1 cellular context compared by ENCODE assay signal in the genomic region with DNA sequence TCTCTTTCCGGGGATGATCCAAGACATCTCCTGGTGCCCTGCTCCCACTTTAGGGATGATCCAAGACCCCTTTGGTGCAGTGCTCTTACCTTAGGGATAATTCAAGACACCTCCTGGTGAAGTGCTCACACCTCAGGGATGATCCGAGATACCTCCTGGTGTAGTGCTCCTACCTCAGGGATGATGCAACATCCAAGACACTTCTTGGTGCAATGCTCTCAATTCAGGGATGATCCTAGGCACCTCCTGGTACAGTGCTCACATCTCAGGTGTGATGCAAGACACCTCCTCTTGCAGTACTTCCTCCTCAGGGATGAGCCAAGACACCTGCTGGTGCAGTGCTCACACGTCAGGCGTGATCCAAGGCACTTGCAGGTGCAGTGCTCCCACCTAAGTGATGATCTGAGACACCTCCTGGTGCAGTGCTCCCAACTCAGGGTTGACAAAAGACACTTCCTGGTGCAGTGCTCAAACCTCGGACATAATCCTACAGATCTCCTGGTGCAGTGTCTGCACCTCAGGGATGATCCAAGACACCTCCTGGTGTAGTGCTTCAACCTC.
A peak's percentile ranks its signal among the peaks of the same experiment; 100 is the strongest.
TF ChIP-seq lines count a peak whose summit lies in the region.

No MANE protein-coding gene starts in this region.

TF ChIP-seq in K562, 482 proteins besides CTCF, POLR2A, EP300 and RAD21 (continued from another document):
- TF ChIP-seq, protein P1, sequence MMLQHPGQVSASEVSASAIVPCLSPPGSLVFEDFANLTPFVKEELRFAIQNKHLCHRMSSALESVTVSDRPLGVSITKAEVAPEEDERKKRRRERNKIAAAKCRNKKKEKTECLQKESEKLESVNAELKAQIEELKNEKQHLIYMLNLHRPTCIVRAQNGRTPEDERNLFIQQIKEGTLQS (IDR thresholded peaks at IDR 0.05) = 0 out of 2 replicates have a peak, but pooled peaks have one; percentile 13
- TF ChIP-seq, protein P1 (CRISPR knock-in tag; conservative IDR thresholded peaks at IDR 0.05) = no peak
- TF ChIP-seq TEAD1 (CRISPR knock-in tag; IDR thresholded peaks at IDR 0.05) = no peak
- peak; percentile 13; the same call in 1 of the 2 replicates for TF ChIP-seq CEBPG (CRISPR knock-in tag; IDR thresholded peaks at IDR 0.05)
- TF ChIP-seq CEBPG (tag; conservative IDR thresholded peaks at IDR 0.05 in 1 of 2, IDR thresholded peaks at IDR 0.05 in 1 of 2) = no peak
- peak; percentile 60; the same call in 1 of the 2 replicates for TF ChIP-seq ZNF263 (CRISPR knock-in tag; IDR thresholded peaks at IDR 0.05; ENCODE audit: borderline replicate concordance)
- no peak for TF ChIP-seq DMBX1 (CRISPR knock-in tag; IDR thresholded peaks at IDR 0.05; ENCODE audit: borderline replicate concordance)
- TF ChIP-seq, protein P2, sequence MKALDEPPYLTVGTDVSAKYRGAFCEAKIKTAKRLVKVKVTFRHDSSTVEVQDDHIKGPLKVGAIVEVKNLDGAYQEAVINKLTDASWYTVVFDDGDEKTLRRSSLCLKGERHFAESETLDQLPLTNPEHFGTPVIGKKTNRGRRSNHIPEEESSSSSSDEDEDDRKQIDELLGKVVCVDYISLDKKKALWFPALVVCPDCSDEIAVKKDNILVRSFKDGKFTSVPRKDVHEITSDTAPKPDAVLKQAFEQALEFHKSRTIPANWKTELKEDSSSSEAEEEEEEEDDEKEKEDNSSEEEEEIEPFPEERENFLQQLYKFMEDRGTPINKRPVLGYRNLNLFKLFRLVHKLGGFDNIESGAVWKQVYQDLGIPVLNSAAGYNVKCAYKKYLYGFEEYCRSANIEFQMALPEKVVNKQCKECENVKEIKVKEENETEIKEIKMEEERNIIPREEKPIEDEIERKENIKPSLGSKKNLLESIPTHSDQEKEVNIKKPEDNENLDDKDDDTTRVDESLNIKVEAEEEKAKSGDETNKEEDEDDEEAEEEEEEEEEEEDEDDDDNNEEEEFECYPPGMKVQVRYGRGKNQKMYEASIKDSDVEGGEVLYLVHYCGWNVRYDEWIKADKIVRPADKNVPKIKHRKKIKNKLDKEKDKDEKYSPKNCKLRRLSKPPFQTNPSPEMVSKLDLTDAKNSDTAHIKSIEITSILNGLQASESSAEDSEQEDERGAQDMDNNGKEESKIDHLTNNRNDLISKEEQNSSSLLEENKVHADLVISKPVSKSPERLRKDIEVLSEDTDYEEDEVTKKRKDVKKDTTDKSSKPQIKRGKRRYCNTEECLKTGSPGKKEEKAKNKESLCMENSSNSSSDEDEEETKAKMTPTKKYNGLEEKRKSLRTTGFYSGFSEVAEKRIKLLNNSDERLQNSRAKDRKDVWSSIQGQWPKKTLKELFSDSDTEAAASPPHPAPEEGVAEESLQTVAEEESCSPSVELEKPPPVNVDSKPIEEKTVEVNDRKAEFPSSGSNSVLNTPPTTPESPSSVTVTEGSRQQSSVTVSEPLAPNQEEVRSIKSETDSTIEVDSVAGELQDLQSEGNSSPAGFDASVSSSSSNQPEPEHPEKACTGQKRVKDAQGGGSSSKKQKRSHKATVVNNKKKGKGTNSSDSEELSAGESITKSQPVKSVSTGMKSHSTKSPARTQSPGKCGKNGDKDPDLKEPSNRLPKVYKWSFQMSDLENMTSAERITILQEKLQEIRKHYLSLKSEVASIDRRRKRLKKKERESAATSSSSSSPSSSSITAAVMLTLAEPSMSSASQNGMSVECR (CRISPR knock-in tag; IDR thresholded peaks at IDR 0.05) = no peak
- no peak for TF ChIP-seq MAFF (IDR thresholded peaks at IDR 0.05; ENCODE audit: low read length)
- TF ChIP-seq, protein P3, sequence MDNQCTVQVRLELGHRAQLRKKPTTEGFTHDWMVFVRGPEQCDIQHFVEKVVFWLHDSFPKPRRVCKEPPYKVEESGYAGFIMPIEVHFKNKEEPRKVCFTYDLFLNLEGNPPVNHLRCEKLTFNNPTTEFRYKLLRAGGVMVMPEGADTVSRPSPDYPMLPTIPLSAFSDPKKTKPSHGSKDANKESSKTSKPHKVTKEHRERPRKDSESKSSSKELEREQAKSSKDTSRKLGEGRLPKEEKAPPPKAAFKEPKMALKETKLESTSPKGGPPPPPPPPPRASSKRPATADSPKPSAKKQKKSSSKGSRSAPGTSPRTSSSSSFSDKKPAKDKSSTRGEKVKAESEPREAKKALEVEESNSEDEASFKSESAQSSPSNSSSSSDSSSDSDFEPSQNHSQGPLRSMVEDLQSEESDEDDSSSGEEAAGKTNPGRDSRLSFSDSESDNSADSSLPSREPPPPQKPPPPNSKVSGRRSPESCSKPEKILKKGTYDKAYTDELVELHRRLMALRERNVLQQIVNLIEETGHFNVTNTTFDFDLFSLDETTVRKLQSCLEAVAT (IDR thresholded peaks at IDR 0.05) = no peak
